16 cellular contexts compared by ENCODE assay signal in the genomic region with DNA sequence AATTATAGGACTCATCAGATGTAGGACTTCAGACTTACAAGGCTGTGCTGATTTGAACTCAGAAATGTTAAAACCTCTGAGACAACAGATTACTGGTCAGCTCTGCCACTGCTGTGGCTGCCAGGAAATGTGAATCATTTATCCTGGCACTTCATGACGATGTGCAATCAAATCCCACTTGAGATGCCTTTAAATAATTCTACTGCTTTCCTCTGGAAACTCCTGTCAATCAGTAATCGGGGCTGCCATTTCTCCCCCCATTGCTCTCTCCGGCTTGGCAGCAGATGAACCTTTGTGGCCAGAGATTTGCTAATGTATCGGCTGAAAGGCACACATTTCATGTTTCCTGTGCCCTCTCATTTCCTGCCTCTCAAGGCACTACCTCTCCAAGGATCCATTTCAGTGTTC.
DNase-seq lines count a peak whose midpoint lies in the region; ATAC-seq and TF ChIP-seq lines count a peak whose summit lies in the region.
"Had no signal": no experiment of that assay in that cellular context is flagged by ENCODE, and none has a peak within 500 bp of the region (broad histone marks: within the 10 kb centered on the region; RNA-seq: fewer than 3 reads in every experiment).

No MANE protein-coding gene starts in this region.

- TF ChIP-seq CTCF in epithelial cell of proximal tubule (conservative IDR thresholded peaks at IDR 0.05; ENCODE audit: low read depth, low read length), result no peak

- no peak for ATAC-seq in esophagus mucosa
- no peak for ATAC-seq in HG02610 (IDR thresholded peaks at IDR 0.05; ENCODE audit: unreplicated experiment)
- ATAC-seq: activated T-helper 17 cell treated with anti-CD3 and anti-CD28 coated beads, Interleukin-2, amount 50 U/mL, for 72 hours had no signal

- DNase-seq in HK-2 (ENCODE audit: unreplicated experiment) (peak; percentile 74), NCI-H82 treated with DMSO at 0.1 percent for 48 hours (lab: John Stamatoyannopoulos, UW; ENCODE audit: unreplicated experiment) (peak; percentile 73), epithelial cell of proximal tubule (ENCODE audit: low read depth) (peak; percentile 94), retina (peak; percentile 53), ecto neural progenitor cell (ENCODE audit: low spot score) (no peak), T1000 (lab: John Stamatoyannopoulos, UW) (no peak)
- DNase-seq: activated CD4-positive, alpha-beta T cell treated with anti-CD3 and anti-CD28 coated beads for 1 hour; central memory CD4-positive, alpha-beta T cell; DMS153; NCI-H1694; SJCRH30 had no signal

- no peak overlapping the region for H3K4me3 ChIP-seq in epithelial cell of proximal tubule (ENCODE audit: low read depth, low read length)
- H3K4me3 ChIP-seq: right atrium auricular region, SJCRH30, vagina had no signal

Comparison
In these comparisons a context has a peak if more than half of its experiments do, and no peak if none do; other contexts are left out.
1. DNase-seq: peak in HK-2 (single experiment), NCI-H82 treated with DMSO at 0.1 percent for 48 hours (single experiment), epithelial cell of proximal tubule (single experiment) and retina (single experiment); none in ecto neural progenitor cell (single experiment) and T1000 (single experiment).